Comparison of ENCODE assay signal across 11 cellular contexts in genomic region chr22:45742866-45743450, GRCh38.
DNase-seq lines count a peak whose midpoint lies in the region; ATAC-seq, FAIRE-seq and TF ChIP-seq lines count a peak whose summit lies in the region.
"Had no signal": no experiment of that assay in that cellular context is flagged by ENCODE, and none has a peak within 500 bp of the region (broad histone marks: within the 10 kb centered on the region; RNA-seq: fewer than 3 reads in every experiment).

No MANE protein-coding gene starts in this region.

- H3K79me1 ChIP-seq in mesendoderm (ENCODE audit: low read length): peaks cover 12% of the 10 kb centered on the region

- H4K8ac ChIP-seq in mesendoderm (ENCODE audit: low read depth, low read length): no peak overlapping the region

- H3K4ac ChIP-seq in mesendoderm (ENCODE audit: low read depth, low read length): no peak overlapping the region

- FAIRE-seq in astrocyte (lab: Jason Lieb, UNC): no peak

- DNase-seq in BJ (ENCODE audit: low read depth): peak; percentile 14
- peak; percentile 59 for DNase-seq in M059J (ENCODE audit: low read depth)
- DNase-seq in astrocyte (ENCODE audit: low read depth): peak; percentile 17
- DNase-seq in lung (ENCODE audit: low spot score): peak; percentile 74
- DNase-seq in mesendoderm: no peak
- DNase-seq in GDM1 (lab: John Stamatoyannopoulos, UW): no peak
- DNase-seq in NCI-H2081 treated with DMSO at 0.1 percent for 48 hours (lab: John Stamatoyannopoulos, UW): no peak
- DNase-seq: activated naive CD4-positive, alpha-beta T cell treated with anti-CD3 and anti-CD28 coated beads, Interleukin-2, amount 10 ng/mL, durations not matched to agents 7 days and 5 days; DMS 273 treated with DMSO at 0.1 percent for 48 hours; T-helper 17 cell had no signal

- peaks cover 35% of the 10 kb centered on the region for H4K20me1 ChIP-seq in astrocyte (ENCODE audit: insufficient read depth, low read length)

- no peak overlapping the region for H3K23ac ChIP-seq in mesendoderm (ENCODE audit: low read length)

- H3K4me2 ChIP-seq in astrocyte (ENCODE audit: low read length) (peak overlapping the region; percentile 8), mesendoderm (ENCODE audit: low read length) (no peak overlapping the region)

- WGBS in lung, 2 donors: 56 to 62% methylated on average over 8 of the region's 8 CpGs
- WGBS in mesendoderm (ENCODE audit: extremely low coverage, insufficient coverage, low lambda C conversion rate): no CpG with 5 or more reads among the region's 8 CpGs

- H3K4me1 ChIP-seq in astrocyte (ENCODE audit: insufficient read depth, low read length) (peaks cover 15% of the 10 kb centered on the region), lung (ENCODE audit: control insufficient read depth in 2 of 2, insufficient read depth in 2 of 2, low read length in 2 of 2) (peaks cover 5 to 6% of the 10 kb centered on the region in 2 donors), mesendoderm (ENCODE audit: control insufficient read depth, low read depth, low read length) (no peaks in the 10 kb centered on the region)

- no peak overlapping the region for H3K27ac ChIP-seq in astrocyte (ENCODE audit: low read depth, low read length)
- H3K27ac ChIP-seq in lung (ENCODE audit: low read depth in 1 of 2, low read length in 1 of 2): peak overlapping the region; percentile 16 to 63
- H3K27ac ChIP-seq in mesendoderm (ENCODE audit: low read depth, low read length): no peak overlapping the region

- H3K9ac ChIP-seq in astrocyte (ENCODE audit: low read length) (no peak overlapping the region), mesendoderm (ENCODE audit: low read length) (no peak overlapping the region)

- ATAC-seq in lung (ENCODE audit: insufficient read depth, low FRiP score) (peak; percentile 84), HG03108 (IDR thresholded peaks at IDR 0.05; ENCODE audit: unreplicated experiment) (no peak)
- ATAC-seq: T-helper 17 cell had no signal

- H2BK120ac ChIP-seq in mesendoderm (ENCODE audit: low read depth, low read length): no peak overlapping the region

- no peak overlapping the region for H2BK15ac ChIP-seq in mesendoderm (replicated peaks; ENCODE audit: low read depth)

- POLR2A ChIA-PET in BJ (lab: Charles Lee): no interaction called here

- H4K5ac ChIP-seq in mesendoderm (ENCODE audit: low read length): no peak overlapping the region

- H3K9me3 ChIP-seq in astrocyte (ENCODE audit: insufficient read depth, low read depth, low read length) (no peaks in the 10 kb centered on the region), lung (ENCODE audit: control insufficient read depth in 2 of 2, insufficient read depth in 1 of 2, low read length in 1 of 2) (no peaks in the 10 kb centered on the region)

- H3K4me3 ChIP-seq in BJ (ENCODE audit: low read depth, low read length): no peak overlapping the region
- H3K4me3 ChIP-seq in astrocyte (ENCODE audit: insufficient read depth, low read depth, low read length): no peak overlapping the region
- no peak overlapping the region for H3K4me3 ChIP-seq in lung
- H3K4me3 ChIP-seq in mesendoderm (ENCODE audit: low read length): no peak overlapping the region

- peaks cover 8% of the 10 kb centered on the region for H3K36me3 ChIP-seq in BJ (ENCODE audit: control insufficient read depth, insufficient read depth, low read length)
- H3K36me3 ChIP-seq in astrocyte (ENCODE audit: insufficient read depth, low read length): peaks cover 37% of the 10 kb centered on the region
- H3K36me3 ChIP-seq in lung (ENCODE audit: control insufficient read depth in 2 of 2, insufficient read depth in 2 of 2, low read length in 2 of 2): peaks cover 10 to 24% of the 10 kb centered on the region in 2 donors
- H3K36me3 ChIP-seq in mesendoderm (ENCODE audit: control insufficient read depth, insufficient read depth, low read length): peaks cover 4% of the 10 kb centered on the region

- CTCF ChIA-PET in BJ (lab: Yijun Ruan, JAX): interaction anchor here (1.1 kb wide), 1 partner anchor 121 kb away, joined by 4 read pairs; no protein-coding TSS in a partner anchor

- no peaks in the 10 kb centered on the region for H3K27me3 Mint-ChIP-seq in astrocyte (ENCODE audit: low read depth, unreplicated experiment)
- H3K27me3 Mint-ChIP-seq: activated naive CD4-positive, alpha-beta T cell treated with anti-CD3 and anti-CD28 coated beads, Interleukin-2, amount 10 ng/mL, durations not matched to agents 7 days and 5 days; T-helper 17 cell had no signal

- H3K36me3 Mint-ChIP-seq in astrocyte (ENCODE audit: low read depth, unreplicated experiment): peaks cover 22% of the 10 kb centered on the region

- TF ChIP-seq CTCF in BJ (IDR thresholded peaks at IDR 0.05; ENCODE audit: insufficient read depth, low read depth, low read length): no peak
- no peak for TF ChIP-seq CTCF in astrocyte (IDR thresholded peaks at IDR 0.05; ENCODE audit: insufficient read depth, low read depth, low read length)
- no peak for TF ChIP-seq CTCF in lung (IDR thresholded peaks at IDR 0.05; ENCODE audit: control extremely low read depth, extremely low read depth)

- H2BK5ac ChIP-seq in mesendoderm (ENCODE audit: low read length): no peak overlapping the region

- no peak overlapping the region for H2AK5ac ChIP-seq in mesendoderm (ENCODE audit: low read length)

- H2AFZ ChIP-seq in astrocyte (ENCODE audit: low read depth, low read length): no peak overlapping the region

- H3K27me3 ChIP-seq in BJ (ENCODE audit: control insufficient read depth, insufficient read depth, low read length) (no peaks in the 10 kb centered on the region), astrocyte (ENCODE audit: insufficient read depth, low read length) (no peaks in the 10 kb centered on the region), lung (ENCODE audit: control insufficient read depth, insufficient read depth) (no peaks in the 10 kb centered on the region), mesendoderm (ENCODE audit: insufficient read depth, low read length, poor library complexity) (no peaks in the 10 kb centered on the region)

- no peak overlapping the region for H3K4me3 Mint-ChIP-seq in astrocyte (ENCODE audit: unreplicated experiment)
- H3K4me3 Mint-ChIP-seq: activated naive CD4-positive, alpha-beta T cell treated with anti-CD3 and anti-CD28 coated beads, Interleukin-2, amount 10 ng/mL, durations not matched to agents 7 days and 5 days; T-helper 17 cell had no signal

- H3K9me3 Mint-ChIP-seq in astrocyte (ENCODE audit: unreplicated experiment): no peaks in the 10 kb centered on the region
- H3K9me3 Mint-ChIP-seq: activated naive CD4-positive, alpha-beta T cell treated with anti-CD3 and anti-CD28 coated beads, Interleukin-2, amount 10 ng/mL, durations not matched to agents 7 days and 5 days had no signal

- no peak overlapping the region for H3K18ac ChIP-seq in mesendoderm (ENCODE audit: low read length)

- H3K79me2 ChIP-seq in astrocyte (ENCODE audit: insufficient read depth, low read length) (peaks cover 69% of the 10 kb centered on the region), mesendoderm (ENCODE audit: control insufficient read depth, insufficient read depth, low read length) (peaks cover 1% of the 10 kb centered on the region)

- peaks cover 29% of the 10 kb centered on the region for H3K4me1 Mint-ChIP-seq in astrocyte (ENCODE audit: low read depth, unreplicated experiment)
- H3K4me1 Mint-ChIP-seq: activated naive CD4-positive, alpha-beta T cell treated with anti-CD3 and anti-CD28 coated beads, Interleukin-2, amount 10 ng/mL, durations not matched to agents 7 days and 5 days had no signal

- no peak overlapping the region for H3K27ac Mint-ChIP-seq in astrocyte (ENCODE audit: unreplicated experiment)
- H3K27ac Mint-ChIP-seq: activated naive CD4-positive, alpha-beta T cell treated with anti-CD3 and anti-CD28 coated beads, Interleukin-2, amount 10 ng/mL, durations not matched to agents 7 days and 5 days; T-helper 17 cell had no signal

- no peak overlapping the region for H3K56ac ChIP-seq in mesendoderm (ENCODE audit: low read length)

Comparison
In these comparisons a context has a peak if more than half of its experiments do, and no peak if none do; other contexts are left out.
1. DNase-seq: peak in BJ (single experiment), M059J (single experiment), astrocyte (single experiment) and lung (single experiment); none in mesendoderm (single experiment), GDM1 (single experiment) and NCI-H2081 treated with DMSO at 0.1 percent for 48 hours (single experiment).
2. H3K27ac ChIP-seq: peak in lung (2 of 2); none in astrocyte (single experiment) and mesendoderm (single experiment).